1 cellular context compared by ENCODE assay signal in the genomic region with DNA sequence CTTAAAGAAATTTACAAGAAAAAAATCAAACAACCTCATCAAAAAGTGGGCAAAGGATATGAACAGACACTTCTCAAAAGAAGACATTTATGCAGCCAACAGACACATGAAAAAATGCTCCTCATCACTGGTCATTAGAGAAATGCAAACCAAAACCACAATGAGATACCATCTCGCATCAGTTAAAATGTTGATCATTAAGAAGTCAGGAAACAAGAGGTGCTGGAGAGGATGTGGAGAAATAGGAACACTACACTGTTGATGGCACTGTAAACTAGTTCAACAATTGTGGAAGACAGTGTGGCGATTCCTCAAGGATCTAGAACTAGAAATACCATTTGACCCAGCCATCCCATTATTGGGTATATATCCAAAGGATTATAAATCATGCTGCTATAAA. TPM values are rescaled to one million over a fixed set of nuclear protein-coding genes. Genes with fewer than 3 reads are reported as not detected.
"Had no signal": no experiment of that assay in that cellular context is flagged by ENCODE, and none has a peak within 500 bp of the region (broad histone marks: within the 10 kb centered on the region; RNA-seq: fewer than 3 reads in every experiment).

No MANE protein-coding gene starts in this region.

RNA-seq across cellular contexts. Expression of gene PXDN, which starts 20.9 kb away (rescaled TPM):
- total RNA-seq: HepG2 had no signal
